Comparison of ENCODE assay signal across 1 cellular context in the genomic region with DNA sequence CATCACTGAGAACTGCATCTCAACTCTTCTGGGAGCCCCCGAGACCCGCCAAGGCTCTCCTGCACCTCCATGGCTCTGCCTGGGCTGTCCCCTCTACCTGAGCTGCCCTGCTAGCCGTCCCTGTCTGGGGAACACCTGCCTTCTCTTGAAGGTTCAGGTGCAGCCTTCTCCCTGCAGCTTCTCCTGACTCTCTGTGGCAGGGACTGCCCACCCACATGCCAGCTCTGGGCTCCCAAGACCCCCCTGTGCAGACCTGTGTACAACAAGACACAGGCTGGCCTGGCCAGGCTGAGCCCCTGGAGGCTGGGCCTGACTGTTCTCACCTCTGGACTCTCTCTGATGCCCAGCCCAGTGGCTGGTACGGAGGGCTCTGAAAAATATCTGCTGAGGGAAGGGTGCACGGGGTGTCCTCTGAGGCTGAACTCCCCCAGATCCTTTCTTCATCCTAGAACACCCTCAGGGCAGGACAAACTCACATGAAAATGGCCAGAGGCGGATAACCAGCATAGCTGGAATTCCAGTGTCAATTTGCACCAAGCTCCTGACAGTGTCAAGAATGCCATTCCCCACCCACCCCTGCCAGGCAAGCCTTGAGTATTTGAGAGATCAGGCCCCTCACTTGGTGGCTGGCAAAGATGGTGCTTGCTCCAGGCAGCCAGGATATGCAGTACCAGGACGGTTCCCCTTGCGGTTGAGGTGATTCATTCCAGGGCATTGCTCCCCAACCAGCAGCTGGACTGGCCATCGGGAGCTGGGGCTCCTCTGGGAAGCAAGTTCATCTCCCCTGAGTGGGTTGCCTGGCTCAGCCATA.
TF ChIP-seq lines count a peak whose summit lies in the region.

No MANE protein-coding gene starts in this region.

TF ChIP-seq in GM23338, 12 proteins besides CTCF, POLR2A, EP300 and RAD21 (continued from another document):
- TF ChIP-seq, protein P1, sequence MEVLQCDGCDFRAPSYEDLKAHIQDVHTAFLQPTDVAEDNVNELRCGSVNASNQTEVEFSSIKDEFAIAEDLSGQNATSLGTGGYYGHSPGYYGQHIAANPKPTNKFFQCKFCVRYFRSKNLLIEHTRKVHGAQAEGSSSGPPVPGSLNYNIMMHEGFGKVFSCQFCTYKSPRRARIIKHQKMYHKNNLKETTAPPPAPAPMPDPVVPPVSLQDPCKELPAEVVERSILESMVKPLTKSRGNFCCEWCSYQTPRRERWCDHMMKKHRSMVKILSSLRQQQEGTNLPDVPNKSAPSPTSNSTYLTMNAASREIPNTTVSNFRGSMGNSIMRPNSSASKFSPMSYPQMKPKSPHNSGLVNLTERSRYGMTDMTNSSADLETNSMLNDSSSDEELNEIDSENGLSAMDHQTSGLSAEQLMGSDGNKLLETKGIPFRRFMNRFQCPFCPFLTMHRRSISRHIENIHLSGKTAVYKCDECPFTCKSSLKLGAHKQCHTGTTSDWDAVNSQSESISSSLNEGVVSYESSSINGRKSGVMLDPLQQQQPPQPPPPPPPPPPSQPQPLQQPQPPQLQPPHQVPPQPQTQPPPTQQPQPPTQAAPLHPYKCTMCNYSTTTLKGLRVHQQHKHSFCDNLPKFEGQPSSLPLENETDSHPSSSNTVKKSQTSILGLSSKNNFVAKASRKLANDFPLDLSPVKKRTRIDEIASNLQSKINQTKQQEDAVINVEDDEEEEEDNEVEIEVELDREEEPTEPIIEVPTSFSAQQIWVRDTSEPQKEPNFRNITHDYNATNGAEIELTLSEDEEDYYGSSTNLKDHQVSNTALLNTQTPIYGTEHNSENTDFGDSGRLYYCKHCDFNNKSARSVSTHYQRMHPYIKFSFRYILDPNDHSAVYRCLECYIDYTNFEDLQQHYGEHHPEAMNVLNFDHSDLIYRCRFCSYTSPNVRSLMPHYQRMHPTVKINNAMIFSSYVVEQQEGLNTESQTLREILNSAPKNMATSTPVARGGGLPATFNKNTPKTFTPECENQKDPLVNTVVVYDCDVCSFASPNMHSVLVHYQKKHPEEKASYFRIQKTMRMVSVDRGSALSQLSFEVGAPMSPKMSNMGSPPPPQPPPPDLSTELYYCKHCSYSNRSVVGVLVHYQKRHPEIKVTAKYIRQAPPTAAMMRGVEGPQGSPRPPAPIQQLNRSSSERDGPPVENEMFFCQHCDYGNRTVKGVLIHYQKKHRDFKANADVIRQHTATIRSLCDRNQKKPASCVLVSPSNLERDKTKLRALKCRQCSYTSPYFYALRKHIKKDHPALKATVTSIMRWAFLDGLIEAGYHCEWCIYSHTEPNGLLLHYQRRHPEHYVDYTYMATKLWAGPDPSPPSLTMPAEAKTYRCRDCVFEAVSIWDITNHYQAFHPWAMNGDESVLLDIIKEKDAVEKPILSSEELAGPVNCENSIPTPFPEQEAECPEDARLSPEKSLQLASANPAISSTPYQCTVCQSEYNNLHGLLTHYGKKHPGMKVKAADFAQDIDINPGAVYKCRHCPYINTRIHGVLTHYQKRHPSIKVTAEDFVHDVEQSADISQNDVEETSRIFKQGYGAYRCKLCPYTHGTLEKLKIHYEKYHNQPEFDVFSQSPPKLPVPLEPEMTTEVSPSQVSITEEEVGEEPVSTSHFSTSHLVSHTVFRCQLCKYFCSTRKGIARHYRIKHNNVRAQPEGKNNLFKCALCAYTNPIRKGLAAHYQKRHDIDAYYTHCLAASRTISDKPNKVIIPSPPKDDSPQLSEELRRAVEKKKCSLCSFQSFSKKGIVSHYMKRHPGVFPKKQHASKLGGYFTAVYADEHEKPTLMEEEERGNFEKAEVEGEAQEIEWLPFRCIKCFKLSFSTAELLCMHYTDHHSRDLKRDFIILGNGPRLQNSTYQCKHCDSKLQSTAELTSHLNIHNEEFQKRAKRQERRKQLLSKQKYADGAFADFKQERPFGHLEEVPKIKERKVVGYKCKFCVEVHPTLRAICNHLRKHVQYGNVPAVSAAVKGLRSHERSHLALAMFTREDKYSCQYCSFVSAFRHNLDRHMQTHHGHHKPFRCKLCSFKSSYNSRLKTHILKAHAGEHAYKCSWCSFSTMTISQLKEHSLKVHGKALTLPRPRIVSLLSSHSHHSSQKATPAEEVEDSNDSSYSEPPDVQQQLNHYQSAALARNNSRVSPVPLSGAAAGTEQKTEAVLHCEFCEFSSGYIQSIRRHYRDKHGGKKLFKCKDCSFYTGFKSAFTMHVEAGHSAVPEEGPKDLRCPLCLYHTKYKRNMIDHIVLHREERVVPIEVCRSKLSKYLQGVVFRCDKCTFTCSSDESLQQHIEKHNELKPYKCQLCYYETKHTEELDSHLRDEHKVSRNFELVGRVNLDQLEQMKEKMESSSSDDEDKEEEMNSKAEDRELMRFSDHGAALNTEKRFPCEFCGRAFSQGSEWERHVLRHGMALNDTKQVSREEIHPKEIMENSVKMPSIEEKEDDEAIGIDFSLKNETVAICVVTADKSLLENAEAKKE (CRISPR knock-in tag; IDR thresholded peaks at IDR 0.05): no peak
TF ChIP-seq in GM23338: peak in this region for 0.
